In the genomic region with DNA sequence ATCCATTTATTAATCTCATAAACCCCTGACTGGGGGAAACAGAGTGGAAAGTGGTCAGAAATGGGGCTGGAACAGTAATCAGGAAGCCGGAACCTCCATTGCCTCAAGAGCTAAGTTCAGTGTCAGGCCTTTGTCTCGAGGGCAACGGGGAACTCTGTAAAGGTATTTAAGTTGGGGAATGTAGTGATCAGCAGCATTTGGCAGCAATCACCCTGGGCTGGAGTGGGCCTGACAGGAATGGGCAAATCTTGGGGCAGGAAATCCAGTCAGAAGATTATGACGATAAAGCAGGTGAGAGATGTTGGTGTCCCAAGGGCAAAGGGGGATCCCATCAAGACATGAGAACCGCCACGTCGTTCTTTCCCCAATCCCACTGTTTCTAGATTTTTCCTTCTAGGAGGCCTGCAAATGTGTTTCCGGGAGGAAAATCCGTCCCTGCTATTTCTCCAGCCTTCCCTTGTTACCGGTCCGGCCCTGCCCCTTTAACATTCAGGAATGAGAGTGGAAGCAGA, we compare ENCODE assay signal across 1 cellular context.
TF ChIP-seq lines count a peak whose summit lies in the region.

No MANE protein-coding gene starts in this region.

TF ChIP-seq in IMR-90, 13 proteins besides CTCF, POLR2A, EP300 and RAD21 (continued from another document):
- no peak for TF ChIP-seq CEBPB (IDR thresholded peaks at IDR 0.05; ENCODE audit: low read depth, low read length)
- no peak for TF ChIP-seq RCOR1 (IDR thresholded peaks at IDR 0.05; ENCODE audit: insufficient replicate concordance, low read length)
- TF ChIP-seq, protein P1, sequence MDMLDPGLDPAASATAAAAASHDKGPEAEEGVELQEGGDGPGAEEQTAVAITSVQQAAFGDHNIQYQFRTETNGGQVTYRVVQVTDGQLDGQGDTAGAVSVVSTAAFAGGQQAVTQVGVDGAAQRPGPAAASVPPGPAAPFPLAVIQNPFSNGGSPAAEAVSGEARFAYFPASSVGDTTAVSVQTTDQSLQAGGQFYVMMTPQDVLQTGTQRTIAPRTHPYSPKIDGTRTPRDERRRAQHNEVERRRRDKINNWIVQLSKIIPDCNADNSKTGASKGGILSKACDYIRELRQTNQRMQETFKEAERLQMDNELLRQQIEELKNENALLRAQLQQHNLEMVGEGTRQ (IDR thresholded peaks at IDR 0.05; ENCODE audit: low read depth, low read length): no peak
- TF ChIP-seq BHLHE40 (IDR thresholded peaks at IDR 0.05; ENCODE audit: low read depth, low read length): no peak
- no peak for TF ChIP-seq CHD1 (IDR thresholded peaks at IDR 0.05; ENCODE audit: low read depth, low read length)
- no peak for TF ChIP-seq FOS (IDR thresholded peaks at IDR 0.05; ENCODE audit: low read depth, low read length)
